Comparison of ENCODE assay signal across 16 cellular contexts in the genomic region with DNA sequence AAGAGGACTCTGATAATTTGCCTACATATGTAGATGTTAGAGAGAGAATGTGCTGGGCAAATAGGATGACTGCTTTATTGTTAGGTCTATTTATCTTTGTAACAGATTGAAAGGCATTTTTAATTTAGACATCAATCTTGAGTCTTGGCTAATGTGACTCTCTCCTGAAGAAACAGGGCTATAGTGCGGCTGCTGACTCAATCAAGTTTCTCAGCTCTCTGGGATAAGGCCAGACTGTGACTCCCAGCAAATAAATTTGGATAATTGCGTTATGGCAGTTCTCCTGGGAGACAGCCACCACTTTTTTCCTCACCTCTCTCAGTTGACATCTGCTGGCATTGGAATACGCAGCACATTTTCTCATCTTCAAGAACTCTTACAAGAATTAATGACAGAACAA.
DNase-seq lines count a peak whose midpoint lies in the region; ATAC-seq lines count a peak whose summit lies in the region.
"Had no signal": no experiment of that assay in that cellular context is flagged by ENCODE, and none has a peak within 500 bp of the region (broad histone marks: within the 10 kb centered on the region; RNA-seq: fewer than 3 reads in every experiment).

No MANE protein-coding gene starts in this region.

- DNase-seq in DMS153 treated with DMSO at 0.1 percent for 48 hours (lab: John Stamatoyannopoulos, UW; ENCODE audit: unreplicated experiment) (peak; percentile 36), NCI-H1930 (lab: John Stamatoyannopoulos, UW) (peak; percentile 15 to 37), SK-N-DZ (ENCODE audit: low spot score) (peak; percentile 54), islet precursor cell (peak; percentile 56), T1000 (lab: John Stamatoyannopoulos, UW) (no peak)
- no peak for DNase-seq in stimulated activated naive CD4-positive, alpha-beta T cell (lab: John Stamatoyannopoulos, UW)
- DNase-seq: activated effector memory CD4-positive, alpha-beta T cell treated with anti-CD3 and anti-CD28 coated beads, Interleukin-2, amount 50 U/mL, for 16 hours; colonic mucosa; glutamatergic neuron; Kasumi-1; NCI-H2107; right cardiac atrium; SHP77; stimulated activated CD4-positive, alpha-beta T cell treated with anti-CD3 and anti-CD28 coated beads, Interleukin-2, amount 100 ng/mL, for 24 hours had no signal

- ATAC-seq in HG03159 (IDR thresholded peaks at IDR 0.05; ENCODE audit: unreplicated experiment) (no peak), GM19467 (IDR thresholded peaks at IDR 0.05; ENCODE audit: unreplicated experiment) (no peak)
- ATAC-seq: right cardiac atrium had no signal

Comparison
In these comparisons a context has a peak if more than half of its experiments do, and no peak if none do; other contexts are left out.
1. DNase-seq: peak in DMS153 treated with DMSO at 0.1 percent for 48 hours (single experiment), NCI-H1930 (2 of 2), SK-N-DZ (single experiment) and islet precursor cell (single experiment); none in stimulated activated naive CD4-positive, alpha-beta T cell (0 of 6) and T1000 (single experiment).